ENCODE assay signal across 1 cellular context in the genomic region with DNA sequence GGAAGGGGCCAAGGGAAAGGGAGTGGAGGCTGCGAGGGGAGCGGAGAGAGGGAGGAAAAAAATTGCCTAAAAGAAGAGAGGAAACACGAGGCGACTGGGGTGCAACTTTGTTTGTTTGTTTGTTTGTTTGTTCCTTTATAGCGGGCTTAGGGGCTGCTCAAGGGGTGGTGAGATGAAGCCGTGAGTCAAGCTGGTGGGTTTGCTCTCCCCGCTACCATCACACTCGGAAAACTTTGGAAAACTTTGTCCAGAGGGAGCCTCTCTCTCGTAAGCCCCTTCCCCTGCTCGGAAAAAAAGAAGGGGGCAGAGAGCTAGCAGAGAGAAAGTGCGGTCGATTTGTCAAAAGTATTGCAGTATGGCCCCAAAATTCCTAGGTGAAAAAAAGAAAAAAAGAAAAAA.
TF ChIP-seq lines count a peak whose summit lies in the region.

No MANE protein-coding gene starts in this region.

TF ChIP-seq in HepG2, 621 proteins besides CTCF, POLR2A, EP300 and RAD21 (continued from another document):
- TF ChIP-seq, protein P1, sequence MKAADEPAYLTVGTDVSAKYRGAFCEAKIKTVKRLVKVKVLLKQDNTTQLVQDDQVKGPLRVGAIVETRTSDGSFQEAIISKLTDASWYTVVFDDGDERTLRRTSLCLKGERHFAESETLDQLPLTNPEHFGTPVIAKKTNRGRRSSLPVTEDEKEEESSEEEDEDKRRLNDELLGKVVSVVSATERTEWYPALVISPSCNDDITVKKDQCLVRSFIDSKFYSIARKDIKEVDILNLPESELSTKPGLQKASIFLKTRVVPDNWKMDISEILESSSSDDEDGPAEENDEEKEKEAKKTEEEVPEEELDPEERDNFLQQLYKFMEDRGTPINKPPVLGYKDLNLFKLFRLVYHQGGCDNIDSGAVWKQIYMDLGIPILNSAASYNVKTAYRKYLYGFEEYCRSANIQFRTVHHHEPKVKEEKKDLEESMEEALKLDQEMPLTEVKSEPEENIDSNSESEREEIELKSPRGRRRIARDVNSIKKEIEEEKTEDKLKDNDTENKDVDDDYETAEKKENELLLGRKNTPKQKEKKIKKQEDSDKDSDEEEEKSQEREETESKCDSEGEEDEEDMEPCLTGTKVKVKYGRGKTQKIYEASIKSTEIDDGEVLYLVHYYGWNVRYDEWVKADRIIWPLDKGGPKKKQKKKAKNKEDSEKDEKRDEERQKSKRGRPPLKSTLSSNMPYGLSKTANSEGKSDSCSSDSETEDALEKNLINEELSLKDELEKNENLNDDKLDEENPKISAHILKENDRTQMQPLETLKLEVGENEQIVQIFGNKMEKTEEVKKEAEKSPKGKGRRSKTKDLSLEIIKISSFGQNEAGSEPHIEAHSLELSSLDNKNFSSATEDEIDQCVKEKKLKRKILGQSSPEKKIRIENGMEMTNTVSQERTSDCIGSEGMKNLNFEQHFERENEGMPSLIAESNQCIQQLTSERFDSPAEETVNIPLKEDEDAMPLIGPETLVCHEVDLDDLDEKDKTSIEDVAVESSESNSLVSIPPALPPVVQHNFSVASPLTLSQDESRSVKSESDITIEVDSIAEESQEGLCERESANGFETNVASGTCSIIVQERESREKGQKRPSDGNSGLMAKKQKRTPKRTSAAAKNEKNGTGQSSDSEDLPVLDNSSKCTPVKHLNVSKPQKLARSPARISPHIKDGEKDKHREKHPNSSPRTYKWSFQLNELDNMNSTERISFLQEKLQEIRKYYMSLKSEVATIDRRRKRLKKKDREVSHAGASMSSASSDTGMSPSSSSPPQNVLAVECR (CRISPR knock-in tag; IDR thresholded peaks at IDR 0.05; ENCODE audit: borderline replicate concordance): no peak
